21 cellular contexts compared by ENCODE assay signal in genomic region chr10:24744966-24745365, GRCh38.
"Had no signal": no experiment of that assay in that cellular context is flagged by ENCODE, and none has a peak within 500 bp of the region (broad histone marks: within the 10 kb centered on the region; RNA-seq: fewer than 3 reads in every experiment).

No MANE protein-coding gene starts in this region.

- H3K27ac ChIP-seq: pancreas, right lobe of liver, thoracic aorta, upper lobe of left lung had no signal

- H3K27me3 ChIP-seq: pancreas, right lobe of liver, upper lobe of left lung had no signal

- H3K36me3 ChIP-seq: pancreas, right lobe of liver, thoracic aorta, upper lobe of left lung had no signal

- H3K4me3 ChIP-seq: pancreas, right lobe of liver, thoracic aorta, upper lobe of left lung had no signal

- ATAC-seq: activated CD8-positive, alpha-beta T cell treated with anti-CD3 and anti-CD28 coated beads for 36 hours; activated naive CD8-positive, alpha-beta T cell treated with anti-CD3 and anti-CD28 coated beads, Interleukin-2, amount 50 U/mL, for 24 hours; left ventricle myocardium superior; naive thymus-derived CD8-positive, alpha-beta T cell; pancreas; right lobe of liver; stimulated activated effector memory CD8-positive, alpha-beta T cell treated with anti-CD3 and anti-CD28 coated beads, Interleukin-12 subunit alpha, Interleukin-12 subunit beta, amount 100 ng/mL, for 72 hours had no signal

- DNase-seq: activated CD4-positive, alpha-beta T cell treated with anti-CD3 and anti-CD28 coated beads, Interleukin-2, amount 10 ng/mL, durations not matched to agents 24 days and 14 days; activated CD4-positive, CD25-positive, alpha-beta regulatory T cell; activated CD8-positive, alpha-beta T cell treated with anti-CD3 and anti-CD28 coated beads for 36 hours; activated effector memory CD4-positive, alpha-beta T cell treated with Interleukin-2 at 50 U/mL for 16 hours; activated naive CD4-positive, alpha-beta T cell treated with anti-CD3 and anti-CD28 coated beads, Interleukin-2, amount 10 ng/mL, durations not matched to agents 7 days and 5 days; activated naive CD8-positive, alpha-beta T cell treated with anti-CD3 and anti-CD28 coated beads, Interleukin-2, amount 50 U/mL, for 24 hours; activated T-cell treated with anti-CD3 and anti-CD28 coated beads, Interleukin-2, amount 50 U/mL, for 1 hour; central memory CD4-positive, alpha-beta T cell; endodermal cell; kidney glomerular epithelial cell; left ventricle myocardium superior; naive thymus-derived CD8-positive, alpha-beta T cell; pancreas; right lobe of liver; stimulated activated CD4-positive, alpha-beta T cell treated with anti-CD3 and anti-CD28 coated beads, Interleukin-4, amount 100 ng/mL, for 24 hours had no signal

- H3K4me1 ChIP-seq: pancreas, right lobe of liver had no signal

- FAIRE-seq: colon, frontal cortex, pancreas, TTC549 had no signal

- H3K9me3 ChIP-seq: pancreas, right lobe of liver, thoracic aorta, upper lobe of left lung had no signal
